10 cellular contexts compared by ENCODE assay signal in genomic region chr6:33851959-33852358, GRCh38. TPM values are rescaled to one million over a fixed set of nuclear protein-coding genes. Genes with fewer than 3 reads are reported as not detected.
DNase-seq lines count a peak whose midpoint lies in the region; ATAC-seq, FAIRE-seq and TF ChIP-seq lines count a peak whose summit lies in the region.
"Had no signal": no experiment of that assay in that cellular context is flagged by ENCODE, and none has a peak within 500 bp of the region (broad histone marks: within the 10 kb centered on the region; RNA-seq: fewer than 3 reads in every experiment).

No MANE protein-coding gene starts in this region.

- no peak for TF ChIP-seq EP300 in Ishikawa (IDR thresholded peaks at IDR 0.05; ENCODE audit: borderline replicate concordance)
- no peak for TF ChIP-seq EP300 in HepG2 (IDR thresholded peaks at IDR 0.05; ENCODE audit: low read depth in 2 of 2, low read length in 2 of 2)
- no peak for TF ChIP-seq EP300 in HepG2 (CRISPR knock-in tag; IDR thresholded peaks at IDR 0.05; ENCODE audit: borderline replicate concordance)

- no peak overlapping the region for H3K27ac ChIP-seq in DND-41 (ENCODE audit: low read length)
- no peak overlapping the region for H3K27ac ChIP-seq in HepG2 (ENCODE audit: extremely low read length, insufficient read depth, low read length)

- H3K36me3 Mint-ChIP-seq in brain = no peaks in the 10 kb centered on the region

- peak; percentile 82 for TF ChIP-seq RAD21 in Ishikawa (IDR thresholded peaks at IDR 0.05; ENCODE audit: low read depth)
- TF ChIP-seq RAD21 in HepG2 (CRISPR knock-in tag; IDR thresholded peaks at IDR 0.05) = no peak

- peaks cover 34% of the 10 kb centered on the region for H3K4me1 Mint-ChIP-seq in brain

- WGBS in HepG2 (ENCODE audit: low lambda C conversion rate) = 13% methylated on average over 3 of the region's 8 CpGs

- H3K4me3 Mint-ChIP-seq in brain = no peak overlapping the region

- no peaks in the 10 kb centered on the region for H3K4me1 ChIP-seq in DND-41 (ENCODE audit: insufficient read depth, low read length)
- H3K4me1 ChIP-seq in HepG2 (ENCODE audit: insufficient read depth, low read length) = peaks cover 13% of the 10 kb centered on the region

- TF ChIP-seq POLR2A in HepG2 (IDR thresholded peaks at IDR 0.05; ENCODE audit: insufficient read depth in 1 of 2, low read depth in 2 of 2, low read length in 2 of 2) = no peak

- H3K79me2 ChIP-seq in DND-41 (ENCODE audit: insufficient read depth, low read length) (no peaks in the 10 kb centered on the region), HepG2 (ENCODE audit: insufficient read depth, low read length) (no peaks in the 10 kb centered on the region)

- H3K4me2 ChIP-seq in DND-41 (ENCODE audit: insufficient read depth, low read length) (no peak overlapping the region), HepG2 (ENCODE audit: low read depth, low read length) (no peak overlapping the region)

- H3K27ac Mint-ChIP-seq in brain = peak overlapping the region in 1 of 5 experiments; percentile 63

- intact Hi-C loops in HepG2 (cut with micrococcal nuclease; ENCODE audit: unreplicated experiment) = no loop called here

- FAIRE-seq in HepG2 (lab: Jason Lieb, UNC) = no peak

- DNase-seq in DND-41 = no peak
- peak; percentile 25 for DNase-seq in HepG2 (ENCODE audit: low spot score)
- DNase-seq in activated CD8-positive, alpha-beta memory T cell treated with anti-CD3 and anti-CD28 coated beads for 24 hours = no peak
- DNase-seq in NCI-H446 (lab: John Stamatoyannopoulos, UW) = no peak
- no peak for DNase-seq in glomerular visceral epithelial cell (ENCODE audit: extremely low spot score)
- no peak for DNase-seq in activated gamma-delta T cell treated with Interleukin-2 at 50 U/mL for 16 hours
- DNase-seq: substantia nigra had no signal

- in situ Hi-C loops in HepG2 (cut with HindIII; ENCODE audit: extremely low pct_ligation_motif_present, low pct_unique_long_range_greater_than_20kb) = no loop called here

- no peak for ATAC-seq in DND-41 (ENCODE audit: insufficient read depth, low read depth)
- peak; percentile 58 for ATAC-seq in HepG2

- H2AFZ ChIP-seq in DND-41 (ENCODE audit: low read depth, low read length) (no peak overlapping the region), HepG2 (ENCODE audit: low read length) (no peak overlapping the region)

- TF ChIP-seq CTCF in DND-41 (IDR thresholded peaks at IDR 0.05; ENCODE audit: borderline replicate concordance, extremely low read depth, low read length, poor library complexity, severe bottlenecking) (peak; percentile 39), brain (conservative IDR thresholded peaks at IDR 0.05) (peak; percentile 36 to 65), HepG2 (CRISPR knock-in tag; IDR thresholded peaks at IDR 0.05) (peak; percentile 65)

- no peaks in the 10 kb centered on the region for H3K36me3 ChIP-seq in DND-41 (ENCODE audit: insufficient read depth, low read length)
- H3K36me3 ChIP-seq in HepG2 (replicated peaks in 1 of 2; ENCODE audit: control insufficient read depth in 1 of 2, insufficient read depth in 2 of 2, low read length in 2 of 2) = no peaks in the 10 kb centered on the region

- H3K9ac ChIP-seq in DND-41 (ENCODE audit: low read depth, low read length) (no peak overlapping the region), HepG2 (ENCODE audit: insufficient read depth, low read depth, low read length) (no peak overlapping the region)

- peaks cover 47% of the 10 kb centered on the region for H4K20me1 ChIP-seq in DND-41 (ENCODE audit: insufficient read depth, low read length)
- H4K20me1 ChIP-seq in HepG2 (ENCODE audit: insufficient read depth, low read length) = no peaks in the 10 kb centered on the region; the same call in 1 of the 2 replicates

- POLR2A ChIA-PET in HepG2 (lab: Yijun Ruan, JAX) = no interaction called here

- no peak overlapping the region for H3K4me3 ChIP-seq in DND-41 (ENCODE audit: low read depth in 1 of 2, low read length in 2 of 2)
- no peak overlapping the region for H3K4me3 ChIP-seq in HepG2 (replicated peaks in 1 of 3; ENCODE audit: insufficient read depth in 1 of 3, low read depth in 2 of 3, low read length in 3 of 3)

- H3K27me3 ChIP-seq in DND-41 (ENCODE audit: insufficient read depth, low read length, poor library complexity) = peaks cover 29% of the 10 kb centered on the region
- peaks cover 2 to 54% of the 10 kb centered on the region in 2 experiments; a peak in 4 of 5 replicates for H3K27me3 ChIP-seq in HepG2 (ENCODE audit: control insufficient read depth in 1 of 2, insufficient read depth in 2 of 2, low read length in 2 of 2)

- peaks cover 6% of the 10 kb centered on the region for H3K27me3 Mint-ChIP-seq in brain

- H3K9me3 ChIP-seq in DND-41 (ENCODE audit: insufficient read depth, low read length, severe bottlenecking) (no peaks in the 10 kb centered on the region), HepG2 (ENCODE audit: low read length) (no peaks in the 10 kb centered on the region)

- peaks cover 0 to 6% (median 0%) of the 10 kb centered on the region in 5 experiments for H3K9me3 Mint-ChIP-seq in brain

- BruUV-seq in HepG2 (replicated peaks; lab: Mats Ljungman, UMichigan) = no TSS peak

- CTCF ChIA-PET in HepG2 (lab: Yijun Ruan, JAX; ENCODE audit: low intra/inter-chr PET ratio, low total read pairs) = no interaction called here

TF ChIP-seq in Ishikawa, 13 proteins besides CTCF, POLR2A, EP300 and RAD21:
- TF ChIP-seq TEAD4 (IDR thresholded peaks at IDR 0.05) (peak; percentile 59), YY1 (IDR thresholded peaks at IDR 0.05; ENCODE audit: low read depth) (no peak)

TF ChIP-seq in HepG2, 621 proteins besides CTCF, POLR2A, EP300 and RAD21 (continues in another document):
- TF ChIP-seq STAG1 (CRISPR knock-in tag; IDR thresholded peaks at IDR 0.05) (peak; percentile 66), SMC3 (IDR thresholded peaks at IDR 0.05; ENCODE audit: low read length) (peak; percentile 28; the same call in 1 of the 2 replicates), PATZ1 (CRISPR knock-in tag; IDR thresholded peaks at IDR 0.05) (peak; percentile 46; the same call in 1 of the 2 replicates), TEAD3 (CRISPR knock-in tag; optimal IDR thresholded peaks at IDR 0.05; ENCODE audit: borderline replicate concordance) (peak; percentile 77), ZNF7 (CRISPR knock-in tag; IDR thresholded peaks at IDR 0.05) (no peak), FUBP1 (CRISPR knock-in tag; IDR thresholded peaks at IDR 0.05; ENCODE audit: borderline replicate concordance) (no peak)

RNA-seq across cellular contexts. Expression of gene MLN, which starts 48.2 kb away (rescaled TPM):
- polyA plus RNA-seq in brain (ENCODE audit: insufficient read depth, low read depth, low replicate concordance) (not detected), HepG2 (2011; rRNA removed) (not detected in 2 replicates)
- not detected in 2 replicates for total RNA-seq in HepG2 (2016; rRNA removed; fragmentation: Illumina TruSeq; extraction: Trizol)
- not detected in 2 replicates for total RNA-seq in HepG2 (2016; cell fraction: cytosol; rRNA removed; fragmentation: Illumina TruSeq; extraction: Trizol; ENCODE audit: low read depth)
- total RNA-seq in HepG2 (2016; cell fraction: insoluble cytoplasmic fraction; rRNA removed; fragmentation: Illumina TruSeq; extraction: Trizol) = not detected in 2 replicates
- total RNA-seq in HepG2 (2016; cell fraction: membrane; rRNA removed; fragmentation: Illumina TruSeq; extraction: Trizol) = not detected in 2 replicates
- total RNA-seq in HepG2 (2016; cell fraction: nucleus; rRNA removed; fragmentation: Illumina TruSeq; extraction: Trizol) = not detected in 2 replicates
- polyA plus RNA-seq in HepG2 (2011; cell fraction: cytosol; rRNA removed) = not detected in 2 replicates
- polyA plus RNA-seq in HepG2 (2011; cell fraction: nucleus; rRNA removed) = not detected in 2 replicates
- polyA plus RNA-seq in HepG2 (2012) = not detected in 2 replicates
- not detected in 2 replicates for polyA plus RNA-seq in HepG2 (2016; cell fraction: cytosol; fragmentation: Illumina TruSeq; extraction: Trizol; ENCODE audit: low read depth)
- polyA plus RNA-seq in HepG2 (2016; cell fraction: insoluble cytoplasmic fraction; fragmentation: Illumina TruSeq; extraction: Trizol; ENCODE audit: low read depth) = not detected in 2 replicates
- polyA plus RNA-seq in HepG2 (2016; cell fraction: membrane; fragmentation: Illumina TruSeq; extraction: Trizol; ENCODE audit: low read depth) = not detected in 2 replicates
- not detected in 2 replicates for polyA plus RNA-seq in HepG2 (2016; cell fraction: nucleus; fragmentation: Illumina TruSeq; extraction: Trizol; ENCODE audit: insufficient read depth, low read depth)
- polyA minus RNA-seq in HepG2 (2011; rRNA and poly(A)+ RNA removed; ENCODE audit: low replicate concordance) = not detected in 2 replicates
- polyA minus RNA-seq in HepG2 (2011; cell fraction: cytosol; rRNA and poly(A)+ RNA removed) = not detected in 2 replicates
- not detected in 2 replicates for polyA minus RNA-seq in HepG2 (2011; cell fraction: nucleus; rRNA and poly(A)+ RNA removed)
- total RNA-seq: mononuclear cell had no signal
